Comparison of ENCODE assay signal across 1 cellular context in the genomic region with DNA sequence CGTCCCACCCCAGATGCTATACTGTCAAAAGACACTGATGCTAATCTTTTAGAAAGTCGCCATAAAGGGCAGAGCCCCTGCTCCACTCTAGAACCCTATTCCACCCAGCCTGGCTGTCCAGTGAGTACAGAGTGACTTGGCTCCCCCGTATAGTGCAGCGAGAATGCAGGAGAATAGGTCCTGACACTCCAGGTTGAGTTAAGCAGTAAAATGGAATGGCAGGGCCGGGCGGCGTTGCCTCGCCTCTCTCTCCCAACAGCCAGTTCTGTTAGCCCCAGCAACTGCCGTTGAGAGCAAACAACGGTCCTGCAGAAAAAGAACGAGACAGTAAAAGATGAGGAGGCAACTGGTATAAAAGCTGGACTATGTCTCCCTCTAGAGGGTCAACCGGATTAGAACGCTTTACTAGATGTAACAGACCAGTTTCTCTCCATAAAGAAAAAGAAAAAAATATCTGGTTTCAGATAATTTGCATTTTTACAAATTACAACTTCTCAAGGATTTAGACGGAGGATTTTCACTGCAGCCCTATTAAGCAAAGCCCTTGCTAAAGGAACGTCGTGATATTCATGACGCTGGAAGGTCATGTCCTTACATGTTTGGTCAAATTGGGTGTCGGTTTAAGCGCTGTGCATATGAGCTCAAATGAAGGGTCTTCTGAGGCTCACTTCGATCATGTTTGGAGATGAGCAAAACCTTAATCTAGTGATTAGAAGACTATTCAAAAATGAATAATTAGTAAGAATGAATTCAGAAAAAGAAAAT.
TF ChIP-seq lines count a peak whose summit lies in the region.

No MANE protein-coding gene starts in this region.

TF ChIP-seq in HepG2, 621 proteins besides CTCF, POLR2A, EP300 and RAD21 (continued from another document):
- TF ChIP-seq ZBTB21 (CRISPR knock-in tag; IDR thresholded peaks at IDR 0.05) (no peak), ZNF101 (CRISPR knock-in tag; IDR thresholded peaks at IDR 0.05; ENCODE audit: borderline replicate concordance, low read depth) (no peak), ZNF773 (CRISPR knock-in tag; IDR thresholded peaks at IDR 0.05; ENCODE audit: borderline replicate concordance) (no peak), XRCC5 (optimal IDR thresholded peaks at IDR 0.05; ENCODE audit: low read length) (no peak), SIX4 (CRISPR knock-in tag; IDR thresholded peaks at IDR 0.05) (no peak), TCF7 (IDR thresholded peaks at IDR 0.05; ENCODE audit: low read depth) (no peak), SMAD9 (CRISPR knock-in tag; IDR thresholded peaks at IDR 0.05) (no peak), RXRA (CRISPR knock-in tag; IDR thresholded peaks at IDR 0.05) (no peak), ASH2L (IDR thresholded peaks at IDR 0.05; ENCODE audit: insufficient read length, low read depth, low read length) (no peak)
- TF ChIP-seq, protein P1, sequence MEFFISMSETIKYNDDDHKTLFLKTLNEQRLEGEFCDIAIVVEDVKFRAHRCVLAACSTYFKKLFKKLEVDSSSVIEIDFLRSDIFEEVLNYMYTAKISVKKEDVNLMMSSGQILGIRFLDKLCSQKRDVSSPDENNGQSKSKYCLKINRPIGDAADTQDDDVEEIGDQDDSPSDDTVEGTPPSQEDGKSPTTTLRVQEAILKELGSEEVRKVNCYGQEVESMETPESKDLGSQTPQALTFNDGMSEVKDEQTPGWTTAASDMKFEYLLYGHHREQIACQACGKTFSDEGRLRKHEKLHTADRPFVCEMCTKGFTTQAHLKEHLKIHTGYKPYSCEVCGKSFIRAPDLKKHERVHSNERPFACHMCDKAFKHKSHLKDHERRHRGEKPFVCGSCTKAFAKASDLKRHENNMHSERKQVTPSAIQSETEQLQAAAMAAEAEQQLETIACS (CRISPR knock-in tag; IDR thresholded peaks at IDR 0.05), result no peak
- TF ChIP-seq, protein P2, sequence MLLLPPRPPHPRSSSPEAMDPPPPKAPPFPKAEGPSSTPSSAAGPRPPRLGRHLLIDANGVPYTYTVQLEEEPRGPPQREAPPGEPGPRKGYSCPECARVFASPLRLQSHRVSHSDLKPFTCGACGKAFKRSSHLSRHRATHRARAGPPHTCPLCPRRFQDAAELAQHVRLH (CRISPR knock-in tag; IDR thresholded peaks at IDR 0.05; ENCODE audit: borderline replicate concordance, low read depth), result no peak
- TF ChIP-seq, protein P3, sequence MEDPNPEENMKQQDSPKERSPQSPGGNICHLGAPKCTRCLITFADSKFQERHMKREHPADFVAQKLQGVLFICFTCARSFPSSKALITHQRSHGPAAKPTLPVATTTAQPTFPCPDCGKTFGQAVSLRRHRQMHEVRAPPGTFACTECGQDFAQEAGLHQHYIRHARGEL (CRISPR knock-in tag; IDR thresholded peaks at IDR 0.05), result no peak
TF ChIP-seq in HepG2: peak in this region for 7.
